1 cellular context compared by ENCODE assay signal in the genomic region with DNA sequence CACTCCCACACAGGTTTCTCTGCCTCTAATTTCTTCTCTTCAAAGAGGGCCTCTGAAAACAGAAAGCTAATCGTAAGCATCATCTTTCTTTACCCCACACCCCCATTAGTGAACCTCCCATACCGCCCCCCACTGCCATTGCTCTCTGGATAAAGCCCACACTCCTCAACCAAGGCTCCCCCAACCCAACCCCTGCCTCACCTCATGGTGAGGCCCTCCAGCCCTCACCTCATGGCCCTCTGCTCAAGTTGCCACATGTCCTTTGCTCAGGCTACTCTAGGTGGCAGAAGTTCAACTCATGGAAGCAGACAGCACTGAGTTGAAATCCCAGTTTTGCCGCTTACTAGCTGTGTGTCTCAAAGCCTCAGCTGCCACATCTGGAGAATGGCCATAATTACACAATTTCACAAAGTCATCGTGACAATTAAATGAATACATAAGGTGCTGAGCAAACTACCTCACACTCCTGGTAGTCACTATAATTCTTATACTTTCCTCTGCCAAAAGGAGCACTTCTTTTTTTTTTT.
TF ChIP-seq lines count a peak whose summit lies in the region.

No MANE protein-coding gene starts in this region.

TF ChIP-seq in K562, 482 proteins besides CTCF, POLR2A, EP300 and RAD21 (continued from another document):
- TF ChIP-seq, protein P1, sequence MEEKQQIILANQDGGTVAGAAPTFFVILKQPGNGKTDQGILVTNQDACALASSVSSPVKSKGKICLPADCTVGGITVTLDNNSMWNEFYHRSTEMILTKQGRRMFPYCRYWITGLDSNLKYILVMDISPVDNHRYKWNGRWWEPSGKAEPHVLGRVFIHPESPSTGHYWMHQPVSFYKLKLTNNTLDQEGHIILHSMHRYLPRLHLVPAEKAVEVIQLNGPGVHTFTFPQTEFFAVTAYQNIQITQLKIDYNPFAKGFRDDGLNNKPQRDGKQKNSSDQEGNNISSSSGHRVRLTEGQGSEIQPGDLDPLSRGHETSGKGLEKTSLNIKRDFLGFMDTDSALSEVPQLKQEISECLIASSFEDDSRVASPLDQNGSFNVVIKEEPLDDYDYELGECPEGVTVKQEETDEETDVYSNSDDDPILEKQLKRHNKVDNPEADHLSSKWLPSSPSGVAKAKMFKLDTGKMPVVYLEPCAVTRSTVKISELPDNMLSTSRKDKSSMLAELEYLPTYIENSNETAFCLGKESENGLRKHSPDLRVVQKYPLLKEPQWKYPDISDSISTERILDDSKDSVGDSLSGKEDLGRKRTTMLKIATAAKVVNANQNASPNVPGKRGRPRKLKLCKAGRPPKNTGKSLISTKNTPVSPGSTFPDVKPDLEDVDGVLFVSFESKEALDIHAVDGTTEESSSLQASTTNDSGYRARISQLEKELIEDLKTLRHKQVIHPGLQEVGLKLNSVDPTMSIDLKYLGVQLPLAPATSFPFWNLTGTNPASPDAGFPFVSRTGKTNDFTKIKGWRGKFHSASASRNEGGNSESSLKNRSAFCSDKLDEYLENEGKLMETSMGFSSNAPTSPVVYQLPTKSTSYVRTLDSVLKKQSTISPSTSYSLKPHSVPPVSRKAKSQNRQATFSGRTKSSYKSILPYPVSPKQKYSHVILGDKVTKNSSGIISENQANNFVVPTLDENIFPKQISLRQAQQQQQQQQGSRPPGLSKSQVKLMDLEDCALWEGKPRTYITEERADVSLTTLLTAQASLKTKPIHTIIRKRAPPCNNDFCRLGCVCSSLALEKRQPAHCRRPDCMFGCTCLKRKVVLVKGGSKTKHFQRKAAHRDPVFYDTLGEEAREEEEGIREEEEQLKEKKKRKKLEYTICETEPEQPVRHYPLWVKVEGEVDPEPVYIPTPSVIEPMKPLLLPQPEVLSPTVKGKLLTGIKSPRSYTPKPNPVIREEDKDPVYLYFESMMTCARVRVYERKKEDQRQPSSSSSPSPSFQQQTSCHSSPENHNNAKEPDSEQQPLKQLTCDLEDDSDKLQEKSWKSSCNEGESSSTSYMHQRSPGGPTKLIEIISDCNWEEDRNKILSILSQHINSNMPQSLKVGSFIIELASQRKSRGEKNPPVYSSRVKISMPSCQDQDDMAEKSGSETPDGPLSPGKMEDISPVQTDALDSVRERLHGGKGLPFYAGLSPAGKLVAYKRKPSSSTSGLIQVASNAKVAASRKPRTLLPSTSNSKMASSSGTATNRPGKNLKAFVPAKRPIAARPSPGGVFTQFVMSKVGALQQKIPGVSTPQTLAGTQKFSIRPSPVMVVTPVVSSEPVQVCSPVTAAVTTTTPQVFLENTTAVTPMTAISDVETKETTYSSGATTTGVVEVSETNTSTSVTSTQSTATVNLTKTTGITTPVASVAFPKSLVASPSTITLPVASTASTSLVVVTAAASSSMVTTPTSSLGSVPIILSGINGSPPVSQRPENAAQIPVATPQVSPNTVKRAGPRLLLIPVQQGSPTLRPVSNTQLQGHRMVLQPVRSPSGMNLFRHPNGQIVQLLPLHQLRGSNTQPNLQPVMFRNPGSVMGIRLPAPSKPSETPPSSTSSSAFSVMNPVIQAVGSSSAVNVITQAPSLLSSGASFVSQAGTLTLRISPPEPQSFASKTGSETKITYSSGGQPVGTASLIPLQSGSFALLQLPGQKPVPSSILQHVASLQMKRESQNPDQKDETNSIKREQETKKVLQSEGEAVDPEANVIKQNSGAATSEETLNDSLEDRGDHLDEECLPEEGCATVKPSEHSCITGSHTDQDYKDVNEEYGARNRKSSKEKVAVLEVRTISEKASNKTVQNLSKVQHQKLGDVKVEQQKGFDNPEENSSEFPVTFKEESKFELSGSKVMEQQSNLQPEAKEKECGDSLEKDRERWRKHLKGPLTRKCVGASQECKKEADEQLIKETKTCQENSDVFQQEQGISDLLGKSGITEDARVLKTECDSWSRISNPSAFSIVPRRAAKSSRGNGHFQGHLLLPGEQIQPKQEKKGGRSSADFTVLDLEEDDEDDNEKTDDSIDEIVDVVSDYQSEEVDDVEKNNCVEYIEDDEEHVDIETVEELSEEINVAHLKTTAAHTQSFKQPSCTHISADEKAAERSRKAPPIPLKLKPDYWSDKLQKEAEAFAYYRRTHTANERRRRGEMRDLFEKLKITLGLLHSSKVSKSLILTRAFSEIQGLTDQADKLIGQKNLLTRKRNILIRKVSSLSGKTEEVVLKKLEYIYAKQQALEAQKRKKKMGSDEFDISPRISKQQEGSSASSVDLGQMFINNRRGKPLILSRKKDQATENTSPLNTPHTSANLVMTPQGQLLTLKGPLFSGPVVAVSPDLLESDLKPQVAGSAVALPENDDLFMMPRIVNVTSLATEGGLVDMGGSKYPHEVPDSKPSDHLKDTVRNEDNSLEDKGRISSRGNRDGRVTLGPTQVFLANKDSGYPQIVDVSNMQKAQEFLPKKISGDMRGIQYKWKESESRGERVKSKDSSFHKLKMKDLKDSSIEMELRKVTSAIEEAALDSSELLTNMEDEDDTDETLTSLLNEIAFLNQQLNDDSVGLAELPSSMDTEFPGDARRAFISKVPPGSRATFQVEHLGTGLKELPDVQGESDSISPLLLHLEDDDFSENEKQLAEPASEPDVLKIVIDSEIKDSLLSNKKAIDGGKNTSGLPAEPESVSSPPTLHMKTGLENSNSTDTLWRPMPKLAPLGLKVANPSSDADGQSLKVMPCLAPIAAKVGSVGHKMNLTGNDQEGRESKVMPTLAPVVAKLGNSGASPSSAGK (IDR thresholded peaks at IDR 0.05) = peak; percentile 76
- TF ChIP-seq PTBP1 (IDR thresholded peaks at IDR 0.05; ENCODE audit: low read depth, low read length) (peak; percentile 92), CEBPB (tag; IDR thresholded peaks at IDR 0.05) (peak; percentile 61)
- TF ChIP-seq, protein P2, sequence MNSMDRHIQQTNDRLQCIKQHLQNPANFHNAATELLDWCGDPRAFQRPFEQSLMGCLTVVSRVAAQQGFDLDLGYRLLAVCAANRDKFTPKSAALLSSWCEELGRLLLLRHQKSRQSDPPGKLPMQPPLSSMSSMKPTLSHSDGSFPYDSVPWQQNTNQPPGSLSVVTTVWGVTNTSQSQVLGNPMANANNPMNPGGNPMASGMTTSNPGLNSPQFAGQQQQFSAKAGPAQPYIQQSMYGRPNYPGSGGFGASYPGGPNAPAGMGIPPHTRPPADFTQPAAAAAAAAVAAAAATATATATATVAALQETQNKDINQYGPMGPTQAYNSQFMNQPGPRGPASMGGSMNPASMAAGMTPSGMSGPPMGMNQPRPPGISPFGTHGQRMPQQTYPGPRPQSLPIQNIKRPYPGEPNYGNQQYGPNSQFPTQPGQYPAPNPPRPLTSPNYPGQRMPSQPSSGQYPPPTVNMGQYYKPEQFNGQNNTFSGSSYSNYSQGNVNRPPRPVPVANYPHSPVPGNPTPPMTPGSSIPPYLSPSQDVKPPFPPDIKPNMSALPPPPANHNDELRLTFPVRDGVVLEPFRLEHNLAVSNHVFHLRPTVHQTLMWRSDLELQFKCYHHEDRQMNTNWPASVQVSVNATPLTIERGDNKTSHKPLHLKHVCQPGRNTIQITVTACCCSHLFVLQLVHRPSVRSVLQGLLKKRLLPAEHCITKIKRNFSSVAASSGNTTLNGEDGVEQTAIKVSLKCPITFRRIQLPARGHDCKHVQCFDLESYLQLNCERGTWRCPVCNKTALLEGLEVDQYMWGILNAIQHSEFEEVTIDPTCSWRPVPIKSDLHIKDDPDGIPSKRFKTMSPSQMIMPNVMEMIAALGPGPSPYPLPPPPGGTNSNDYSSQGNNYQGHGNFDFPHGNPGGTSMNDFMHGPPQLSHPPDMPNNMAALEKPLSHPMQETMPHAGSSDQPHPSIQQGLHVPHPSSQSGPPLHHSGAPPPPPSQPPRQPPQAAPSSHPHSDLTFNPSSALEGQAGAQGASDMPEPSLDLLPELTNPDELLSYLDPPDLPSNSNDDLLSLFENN (IDR thresholded peaks at IDR 0.05; ENCODE audit: low read depth in 2 of 2, low read length in 2 of 2) = peak in 1 of 2 experiments; percentile 38; a peak in 1 of 4 replicates
- TF ChIP-seq, protein P3, sequence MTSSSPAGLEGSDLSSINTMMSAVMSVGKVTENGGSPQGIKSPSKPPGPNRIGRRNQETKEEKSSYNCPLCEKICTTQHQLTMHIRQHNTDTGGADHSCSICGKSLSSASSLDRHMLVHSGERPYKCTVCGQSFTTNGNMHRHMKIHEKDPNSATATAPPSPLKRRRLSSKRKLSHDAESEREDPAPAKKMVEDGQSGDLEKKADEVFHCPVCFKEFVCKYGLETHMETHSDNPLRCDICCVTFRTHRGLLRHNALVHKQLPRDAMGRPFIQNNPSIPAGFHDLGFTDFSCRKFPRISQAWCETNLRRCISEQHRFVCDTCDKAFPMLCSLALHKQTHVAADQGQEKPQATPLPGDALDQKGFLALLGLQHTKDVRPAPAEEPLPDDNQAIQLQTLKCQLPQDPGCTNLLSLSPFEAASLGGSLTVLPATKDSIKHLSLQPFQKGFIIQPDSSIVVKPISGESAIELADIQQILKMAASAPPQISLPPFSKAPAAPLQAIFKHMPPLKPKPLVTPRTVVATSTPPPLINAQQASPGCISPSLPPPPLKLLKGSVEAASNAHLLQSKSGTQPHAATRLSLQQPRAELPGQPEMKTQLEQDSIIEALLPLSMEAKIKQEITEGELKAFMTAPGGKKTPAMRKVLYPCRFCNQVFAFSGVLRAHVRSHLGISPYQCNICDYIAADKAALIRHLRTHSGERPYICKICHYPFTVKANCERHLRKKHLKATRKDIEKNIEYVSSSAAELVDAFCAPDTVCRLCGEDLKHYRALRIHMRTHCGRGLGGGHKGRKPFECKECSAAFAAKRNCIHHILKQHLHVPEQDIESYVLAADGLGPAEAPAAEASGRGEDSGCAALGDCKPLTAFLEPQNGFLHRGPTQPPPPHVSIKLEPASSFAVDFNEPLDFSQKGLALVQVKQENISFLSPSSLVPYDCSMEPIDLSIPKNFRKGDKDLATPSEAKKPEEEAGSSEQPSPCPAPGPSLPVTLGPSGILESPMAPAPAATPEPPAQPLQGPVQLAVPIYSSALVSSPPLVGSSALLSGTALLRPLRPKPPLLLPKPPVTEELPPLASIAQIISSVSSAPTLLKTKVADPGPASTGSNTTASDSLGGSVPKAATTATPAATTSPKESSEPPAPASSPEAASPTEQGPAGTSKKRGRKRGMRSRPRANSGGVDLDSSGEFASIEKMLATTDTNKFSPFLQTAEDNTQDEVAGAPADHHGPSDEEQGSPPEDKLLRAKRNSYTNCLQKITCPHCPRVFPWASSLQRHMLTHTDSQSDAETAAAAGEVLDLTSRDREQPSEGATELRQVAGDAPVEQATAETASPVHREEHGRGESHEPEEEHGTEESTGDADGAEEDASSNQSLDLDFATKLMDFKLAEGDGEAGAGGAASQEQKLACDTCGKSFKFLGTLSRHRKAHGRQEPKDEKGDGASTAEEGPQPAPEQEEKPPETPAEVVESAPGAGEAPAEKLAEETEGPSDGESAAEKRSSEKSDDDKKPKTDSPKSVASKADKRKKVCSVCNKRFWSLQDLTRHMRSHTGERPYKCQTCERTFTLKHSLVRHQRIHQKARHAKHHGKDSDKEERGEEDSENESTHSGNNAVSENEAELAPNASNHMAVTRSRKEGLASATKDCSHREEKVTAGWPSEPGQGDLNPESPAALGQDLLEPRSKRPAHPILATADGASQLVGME (CRISPR knock-in tag; IDR thresholded peaks at IDR 0.05) = no peak
